8 cellular contexts compared by ENCODE assay signal in genomic region chr17:49779730-49780220, GRCh38. TPM values are rescaled to one million over a fixed set of nuclear protein-coding genes. Genes with fewer than 3 reads are reported as not detected.
DNase-seq lines count a peak whose midpoint lies in the region; ATAC-seq lines count a peak whose summit lies in the region.

No MANE protein-coding gene starts in this region.

- ATAC-seq in GM21367 (IDR thresholded peaks at IDR 0.05; ENCODE audit: unreplicated experiment) (no peak), GM21717 (IDR thresholded peaks at IDR 0.05; ENCODE audit: unreplicated experiment) (no peak)

- DNase-seq in NCI-H2029 treated with DMSO at 0.1 percent for 48 hours (lab: John Stamatoyannopoulos, UW) (peak; percentile 8), NCI-H2029 (lab: John Stamatoyannopoulos, UW) (no peak), HT1080 (ENCODE audit: low read depth) (peak; percentile 76), SHP77 treated with DMSO at 0.1 percent for 48 hours (lab: John Stamatoyannopoulos, UW) (peak; percentile 12), epithelial cell of prostate (ENCODE audit: low read depth, low spot score) (peak; percentile 31), non-pigmented ciliary epithelial cell (ENCODE audit: low read depth) (peak; percentile 55)

- H3K27ac ChIP-seq in epithelial cell of prostate, result peak overlapping the region; percentile 13

RNA-seq across cellular contexts. Expression of gene KAT7, which starts 8.7 kb away (rescaled TPM):
- total RNA-seq in HT1080 (2014; rRNA removed; shearing (Covaris generic)), result 26.6 and 27.9 TPM in 2 replicates
- 18.2 and 21.4 TPM in 2 replicates for polyA plus RNA-seq in HT1080 (2015; cell fraction: cytosol; rRNA removed)
- 30.3 and 31.2 TPM in 2 replicates for polyA plus RNA-seq in HT1080 (2015; cell fraction: nucleus; rRNA removed)

RNA-seq across cellular contexts. Expression of gene FAM117A, which starts 15.8 kb away (rescaled TPM):
- 3.3 and 5.4 TPM in 2 replicates for total RNA-seq in HT1080 (2014; rRNA removed; shearing (Covaris generic))
- 6.6 and 8.2 TPM in 2 replicates for polyA plus RNA-seq in HT1080 (2015; cell fraction: cytosol; rRNA removed)
- 7.3 and 9.0 TPM in 2 replicates for polyA plus RNA-seq in HT1080 (2015; cell fraction: nucleus; rRNA removed)
